18 cellular contexts compared by ENCODE assay signal in the genomic region with DNA sequence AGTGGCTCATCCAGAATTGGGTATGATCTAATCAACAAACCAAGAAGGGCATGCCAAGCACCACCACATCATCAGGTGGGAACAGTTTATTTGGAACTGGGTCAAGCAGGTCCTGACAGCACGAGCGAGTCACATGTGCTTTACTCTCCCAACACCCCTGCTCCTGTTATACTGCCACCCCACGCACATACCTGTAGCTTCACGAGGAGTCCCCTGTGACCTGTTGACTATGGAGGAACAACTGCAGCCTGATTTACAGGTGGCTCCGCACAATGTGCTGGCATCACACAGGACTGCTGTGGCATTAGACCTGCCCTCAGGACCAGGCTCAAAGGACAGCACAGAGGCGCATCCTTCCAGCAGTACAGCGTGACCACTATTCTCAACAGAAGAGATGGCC.
DNase-seq lines count a peak whose midpoint lies in the region; ATAC-seq, FAIRE-seq and TF ChIP-seq lines count a peak whose summit lies in the region.
"Had no signal": no experiment of that assay in that cellular context is flagged by ENCODE, and none has a peak within 500 bp of the region (broad histone marks: within the 10 kb centered on the region; RNA-seq: fewer than 3 reads in every experiment).

No MANE protein-coding gene starts in this region.

- no peak overlapping the region for H2BK120ac ChIP-seq in mesenchymal stem cell (ENCODE audit: low read depth, low read length)

- H3K36me3 ChIP-seq in WERI-Rb-1 (no peaks in the 10 kb centered on the region), bronchial epithelial cell (ENCODE audit: control insufficient read depth, insufficient read depth, low read length) (no peaks in the 10 kb centered on the region), mesenchymal stem cell (ENCODE audit: control insufficient read depth in 1 of 2, insufficient read depth in 2 of 2, low read depth in 1 of 2, low read length in 2 of 2) (no peaks in the 10 kb centered on the region), PC-3 (ENCODE audit: low read depth, low read length) (no peaks in the 10 kb centered on the region), spleen (no peaks in the 10 kb centered on the region)
- H3K36me3 ChIP-seq: HAP-1 had no signal

- no peaks in the 10 kb centered on the region for H3F3A ChIP-seq in PC-3 (ENCODE audit: low read length, unreplicated experiment)

- no peak overlapping the region for H3K4me3 ChIP-seq in WERI-Rb-1 (ENCODE audit: low read depth, low read length)
- no peak overlapping the region for H3K4me3 ChIP-seq in bronchial epithelial cell (ENCODE audit: low read depth, low read length)
- H3K4me3 ChIP-seq in mesenchymal stem cell (ENCODE audit: insufficient read depth in 1 of 2, low read depth in 1 of 2, low read length in 2 of 2), result no peak overlapping the region
- H3K4me3 ChIP-seq in PC-3 (ENCODE audit: low read length), result no peak overlapping the region
- H3K4me3 ChIP-seq in spleen, result no peak overlapping the region
- H3K4me3 ChIP-seq: GM23338, HAP-1 had no signal

- intact Hi-C loops in PC-3 (cut with micrococcal nuclease), result no loop called here
- intact Hi-C loops in spleen (cut with DNase I; ENCODE audit: low total_unique reads), result no loop called here

- no peaks in the 10 kb centered on the region for H3K27me3 ChIP-seq in WERI-Rb-1 (ENCODE audit: insufficient read depth, low read depth, severe bottlenecking)
- H3K27me3 ChIP-seq in bronchial epithelial cell (ENCODE audit: control insufficient read depth, insufficient read depth, low read length), result no peaks in the 10 kb centered on the region
- H3K27me3 ChIP-seq in mesenchymal stem cell (ENCODE audit: control insufficient read depth in 1 of 2, insufficient read depth in 1 of 2, low read length in 2 of 2), result peaks cover 21 to 71% of the 10 kb centered on the region in 2 experiments
- H3K27me3 ChIP-seq in PC-3 (ENCODE audit: low read length), result no peaks in the 10 kb centered on the region
- H3K27me3 ChIP-seq in spleen (replicated peaks in 1 of 7), result peaks cover 0 to 14% (median 0%) of the 10 kb centered on the region in 7 donors

- H3K4me2 ChIP-seq in mesenchymal stem cell (ENCODE audit: low read length, poor library complexity, severe bottlenecking), result no peak overlapping the region
- H3K4me2 ChIP-seq in PC-3 (ENCODE audit: low read length), result no peak overlapping the region
- H3K4me2 ChIP-seq: GM23338 had no signal

- H2BK12ac ChIP-seq in mesenchymal stem cell (ENCODE audit: low read length in 2 of 2), result no peak overlapping the region

- H2AFZ ChIP-seq in mesenchymal stem cell (ENCODE audit: low read depth, low read length) (no peak overlapping the region), PC-3 (ENCODE audit: low read length) (no peak overlapping the region)
- H2AFZ ChIP-seq: GM23338 had no signal

- ATAC-seq in PC-3, result no peak
- ATAC-seq: GM23338 had no signal

- no peak overlapping the region for H3K18ac ChIP-seq in mesenchymal stem cell (ENCODE audit: low read depth in 1 of 2, low read length in 2 of 2)

- H3K4me1 ChIP-seq in mesenchymal stem cell (ENCODE audit: control insufficient read depth, insufficient read depth, low read depth, low read length), result no peaks in the 10 kb centered on the region
- H3K4me1 ChIP-seq in PC-3 (ENCODE audit: insufficient read depth, low read length), result no peaks in the 10 kb centered on the region
- no peaks in the 10 kb centered on the region for H3K4me1 ChIP-seq in spleen
- H3K4me1 ChIP-seq: HAP-1 had no signal

- 89% methylated on average over 7 of the region's 7 CpGs for WGBS in mesenchymal stem cell
- WGBS in spleen, 5 donors, result 94 to 99% (median 96%) methylated on average over 7 of the region's 7 CpGs

- no peaks in the 10 kb centered on the region for H3K79me2 ChIP-seq in PC-3 (ENCODE audit: low read length)

- H2BK5ac ChIP-seq in mesenchymal stem cell (ENCODE audit: low read depth, low read length, poor library complexity, severe bottlenecking), result no peak overlapping the region

- TF ChIP-seq CTCF in WERI-Rb-1 (IDR thresholded peaks at IDR 0.05; ENCODE audit: low read depth, low read length) (peak; percentile 17; the same call in 1 of the 2 replicates), bronchial epithelial cell (IDR thresholded peaks at IDR 0.05; ENCODE audit: insufficient read depth, low read length, severe bottlenecking) (no peak), osteocyte (IDR thresholded peaks at IDR 0.05) (no peak), PC-3 (conservative IDR thresholded peaks at IDR 0.05; ENCODE audit: low read depth, low read length) (no peak), spleen (IDR thresholded peaks at IDR 0.05 in 8 of 11, conservative IDR thresholded peaks at IDR 0.05 in 3 of 11) (no peak)

- no peak overlapping the region for H3K4ac ChIP-seq in mesenchymal stem cell (ENCODE audit: low read depth in 1 of 2, low read length in 2 of 2)

- POLR2A ChIA-PET in PC-3 (lab: Charles Lee; ENCODE audit: unreplicated experiment), result no interaction called here

- no peaks in the 10 kb centered on the region for H3K4me1 Mint-ChIP-seq in osteocyte (ENCODE audit: unreplicated experiment)
- H3K4me1 Mint-ChIP-seq: CD4-positive, alpha-beta memory T cell had no signal

- CTCF ChIA-PET in PC-3 (lab: Charles Lee), result no interaction called here

- no peak overlapping the region for H3K23ac ChIP-seq in mesenchymal stem cell (ENCODE audit: low read length in 2 of 2)

- no peak overlapping the region for H3K14ac ChIP-seq in mesenchymal stem cell (ENCODE audit: low read length in 2 of 2)

- no peak overlapping the region for H2AK5ac ChIP-seq in mesenchymal stem cell (ENCODE audit: low read length, severe bottlenecking)

- DNase-seq in WERI-Rb-1 (no peak), bronchial epithelial cell (ENCODE audit: low read depth) (no peak), mesenchymal stem cell (no peak), osteocyte (ENCODE audit: extremely low spot score, unreplicated experiment) (peak; percentile 63), PC-3 (no peak), H54 (ENCODE audit: insufficient read length, low spot score) (no peak), spleen (no peak)
- DNase-seq: C1 segment of cervical spinal cord; Calu3; CD4-positive, alpha-beta memory T cell; COR-L47; DMS53; DMS79 treated with DMSO at 0.1 percent for 48 hours; GF-D8 had no signal

- H3K4me3 Mint-ChIP-seq in osteocyte (ENCODE audit: unreplicated experiment), result no peak overlapping the region
- H3K4me3 Mint-ChIP-seq: CD4-positive, alpha-beta memory T cell; GM23338 had no signal

- H3K9ac ChIP-seq in mesenchymal stem cell (ENCODE audit: low read length) (no peak overlapping the region), PC-3 (ENCODE audit: low read length) (no peak overlapping the region)

- H3K36me3 Mint-ChIP-seq in osteocyte (ENCODE audit: unreplicated experiment), result no peaks in the 10 kb centered on the region
- H3K36me3 Mint-ChIP-seq: CD4-positive, alpha-beta memory T cell had no signal

- BruUV-seq in PC-3 (replicated peaks; lab: Mats Ljungman, UMichigan), result no TSS peak

- H3K27ac Mint-ChIP-seq in osteocyte (ENCODE audit: unreplicated experiment), result no peak overlapping the region
- H3K27ac Mint-ChIP-seq: CD4-positive, alpha-beta memory T cell; GM23338 had no signal

- no peaks in the 10 kb centered on the region for H3K9me3 Mint-ChIP-seq in osteocyte (ENCODE audit: unreplicated experiment)

- TF ChIP-seq POLR2A in H54 (IDR thresholded peaks at IDR 0.05; ENCODE audit: low read depth, low read length), result no peak
- no peak for TF ChIP-seq POLR2A in spleen (IDR thresholded peaks at IDR 0.05)

- FAIRE-seq in bronchial epithelial cell (lab: Jason Lieb, UNC), result peak; percentile 93
- no peak for FAIRE-seq in H54 (lab: Jason Lieb, UNC)
- FAIRE-seq: GM12891, GM18507 had no signal

- peaks cover 11% of the 10 kb centered on the region for H3K9me3 ChIP-seq in WERI-Rb-1 (ENCODE audit: severe bottlenecking)
- H3K9me3 ChIP-seq in mesenchymal stem cell (ENCODE audit: control insufficient read depth, low read length), result peaks cover 15% of the 10 kb centered on the region
- H3K9me3 ChIP-seq in PC-3 (ENCODE audit: low read length), result no peaks in the 10 kb centered on the region
- H3K9me3 ChIP-seq in spleen, result peaks cover 0 to 5% (median 0%) of the 10 kb centered on the region in 8 donors

- H3K9me2 ChIP-seq in PC-3 (replicated peaks; ENCODE audit: low read length), result no peaks in the 10 kb centered on the region

- H3K27me3 Mint-ChIP-seq in osteocyte (ENCODE audit: unreplicated experiment), result peaks cover 9% of the 10 kb centered on the region

- peak overlapping the region; percentile 65 for H4K91ac ChIP-seq in mesenchymal stem cell (ENCODE audit: low read length)

- no peaks in the 10 kb centered on the region for H4K20me1 ChIP-seq in PC-3 (ENCODE audit: low read length)

- no peak overlapping the region for H2BK15ac ChIP-seq in mesenchymal stem cell (ENCODE audit: low read depth, poor library complexity, severe bottlenecking)

- H3K27ac ChIP-seq in WERI-Rb-1 (peak overlapping the region; percentile 11), mesenchymal stem cell (ENCODE audit: low read length, poor library complexity, severe bottlenecking) (no peak overlapping the region), PC-3 (ENCODE audit: low read length) (no peak overlapping the region), spleen (no peak overlapping the region)

- H4K8ac ChIP-seq in mesenchymal stem cell (ENCODE audit: low read length), result no peak overlapping the region

- no peaks in the 10 kb centered on the region for H3K79me1 ChIP-seq in mesenchymal stem cell (replicated peaks; ENCODE audit: low read length, poor library complexity, severe bottlenecking)
